8 cellular contexts compared by ENCODE assay signal in genomic region chr15:65133550-65134200, GRCh38. TPM values are rescaled to one million over a fixed set of nuclear protein-coding genes. Genes with fewer than 3 reads are reported as not detected.
DNase-seq lines count a peak whose midpoint lies in the region; ATAC-seq and TF ChIP-seq lines count a peak whose summit lies in the region.

Gene PDCD7, minus strand, starts transcription at chr15:65133808. Its CDS starts 27 bp downstream, at chr15:65133781.

- H3K4me3 ChIP-seq in esophagus muscularis mucosa (peak within 1 kb of the TSS; percentile 95 to 98 (median 97)), muscle layer of duodenum (ENCODE audit: low read depth in 1 of 2, low read length in 2 of 2) (peak within 1 kb of the TSS; percentile 87 to 98)

- H3K9me3 ChIP-seq in esophagus muscularis mucosa (no peaks in the 10 kb centered on the region), muscle layer of duodenum (ENCODE audit: control insufficient read depth in 1 of 2, low read length in 2 of 2) (no peaks in the 10 kb centered on the region)

- intact Hi-C loops in esophagus muscularis mucosa (cut with DNase I), result no loop called here

- H3K4me1 Mint-ChIP-seq in activated T-cell treated with anti-CD3 and anti-CD28 coated beads, Interleukin-2, amount 50 U/mL, for 4 hours (ENCODE audit: low read depth), result peaks cover 21% of the 10 kb centered on the region

- H3K36me3 Mint-ChIP-seq in activated T-cell treated with anti-CD3 and anti-CD28 coated beads, Interleukin-2, amount 50 U/mL, for 4 hours (ENCODE audit: insufficient read depth), result peaks cover 16% of the 10 kb centered on the region

- DNase-seq in DMS114 treated with DMSO at 0.1 percent for 48 hours (lab: John Stamatoyannopoulos, UW; ENCODE audit: unreplicated experiment) (peak; percentile 96), KBM-7 (peak; percentile 97), esophagus muscularis mucosa (ENCODE audit: extremely low spot score) (peak; percentile 95)
- DNase-seq in activated T-cell treated with anti-CD3 and anti-CD28 coated beads, Interleukin-2, amount 50 U/mL, for 4 hours, result peak; percentile 70
- DNase-seq in stimulated activated CD8-positive, alpha-beta memory T cell treated with anti-CD3 and anti-CD28 coated beads, Interleukin-7, amount 100 ng/mL, for 4 hours (ENCODE audit: low read depth in 2 of 2), result peak; percentile 75 to 76

- peak; percentile 21 for TF ChIP-seq POLR2A in esophagus muscularis mucosa (IDR thresholded peaks at IDR 0.05; ENCODE audit: low read depth)

- peak in 1 of 3 experiments; percentile 4 for TF ChIP-seq CTCF in esophagus muscularis mucosa (IDR thresholded peaks at IDR 0.05)

- H3K27me3 ChIP-seq in esophagus muscularis mucosa (no peaks in the 10 kb centered on the region), muscle layer of duodenum (ENCODE audit: low read depth, low read length) (no peaks in the 10 kb centered on the region)

- no peaks in the 10 kb centered on the region for H3K27me3 Mint-ChIP-seq in activated T-cell treated with anti-CD3 and anti-CD28 coated beads, Interleukin-2, amount 50 U/mL, for 4 hours (ENCODE audit: low read depth)

- peaks cover 4% of the 10 kb centered on the region for H3K9me3 Mint-ChIP-seq in activated T-cell treated with anti-CD3 and anti-CD28 coated beads, Interleukin-2, amount 50 U/mL, for 4 hours

- TF ChIP-seq EP300 in esophagus muscularis mucosa (IDR thresholded peaks at IDR 0.05), result no peak

- peaks cover 23 to 38% (median 36%) of the 10 kb centered on the region in 4 donors for H3K4me1 ChIP-seq in esophagus muscularis mucosa
- H3K4me1 ChIP-seq in muscle layer of duodenum (ENCODE audit: control insufficient read depth in 1 of 2, insufficient read depth in 2 of 2, low read length in 2 of 2), result peaks cover 5 to 27% of the 10 kb centered on the region in 2 donors

- H3K4me3 Mint-ChIP-seq in activated T-cell treated with anti-CD3 and anti-CD28 coated beads, Interleukin-2, amount 50 U/mL, for 4 hours, result peak within 1 kb of the TSS; percentile 89

- H3K27ac ChIP-seq in esophagus muscularis mucosa (replicated peaks in 1 of 4) (peak within 1 kb of the TSS; percentile 91 to 95 (median 94)), muscle layer of duodenum (ENCODE audit: low read length) (peak within 1 kb of the TSS; percentile 91)

- WGBS in esophagus muscularis mucosa, result under 1% methylated on average over 32 of the region's 45 CpGs

- ATAC-seq in GM21576 (IDR thresholded peaks at IDR 0.05; ENCODE audit: unreplicated experiment), result peak; percentile 89
- peak; percentile 94 to 97 for ATAC-seq in activated T-cell treated with anti-CD3 and anti-CD28 coated beads, Interleukin-2, amount 50 U/mL, for 4 hours

- H3K36me3 ChIP-seq in esophagus muscularis mucosa (peaks cover 2 to 24% (median 10%) of the 10 kb centered on the region in 4 donors), muscle layer of duodenum (ENCODE audit: control insufficient read depth in 1 of 2, insufficient read depth in 2 of 2, low read length in 2 of 2) (peaks cover 8 to 15% of the 10 kb centered on the region in 2 donors)

- in situ Hi-C loops in KBM-7 (cut with MboI; ENCODE audit: low pct_unique_long_range_greater_than_20kb, low sequenced_read_pairs), result no loop called here

TF ChIP-seq in PFSK-1, 5 proteins besides CTCF, POLR2A, EP300 and RAD21:
- TF ChIP-seq FOXP2 (optimal IDR thresholded peaks at IDR 0.05; ENCODE audit: borderline replicate concordance, extremely low read depth, extremely low read length, insufficient read depth), result no peak
- TF ChIP-seq POLR2AphosphoS5 (IDR thresholded peaks at IDR 0.05; ENCODE audit: low read depth, low read length), result peak; percentile 97
- peak; percentile 95 for TF ChIP-seq TAF1 (IDR thresholded peaks at IDR 0.05; ENCODE audit: borderline replicate concordance, insufficient read depth, low read length)
- no peak for TF ChIP-seq REST (IDR thresholded peaks at IDR 0.05; ENCODE audit: insufficient read depth in 1 of 2, low read depth in 2 of 2, low read length in 2 of 2)
- TF ChIP-seq SIN3A (IDR thresholded peaks at IDR 0.05; ENCODE audit: borderline replicate concordance, insufficient read depth, low read length), result peak; percentile 72; the same call in 1 of the 2 replicates
TF ChIP-seq in PFSK-1: peak in this region for 3.

RNA-seq across cellular contexts. Expression of gene PDCD7, which starts in this region (rescaled TPM):
- polyA plus RNA-seq in PFSK-1 (2012; ENCODE audit: insufficient read length, low read depth), result 26.6 TPM
- total RNA-seq in activated T-cell treated with anti-CD3 and anti-CD28 coated beads, Interleukin-2, amount 50 U/mL, for 4 hours, result 10 to 100 TPM; 35.0 to 38.7 (median 36.1) TPM
- 10 to 100 TPM; 24.2 to 33.4 (median 25.5) TPM for total RNA-seq in esophagus muscularis mucosa

Comparison
In these comparisons a context has a peak if more than half of its experiments do, and no peak if none do; other contexts are left out.
1. Peak in every context shown above with its lines: DNase-seq, ATAC-seq, H3K4me3 ChIP-seq and H3K27ac ChIP-seq.